11 cellular contexts compared by ENCODE assay signal in the genomic region with DNA sequence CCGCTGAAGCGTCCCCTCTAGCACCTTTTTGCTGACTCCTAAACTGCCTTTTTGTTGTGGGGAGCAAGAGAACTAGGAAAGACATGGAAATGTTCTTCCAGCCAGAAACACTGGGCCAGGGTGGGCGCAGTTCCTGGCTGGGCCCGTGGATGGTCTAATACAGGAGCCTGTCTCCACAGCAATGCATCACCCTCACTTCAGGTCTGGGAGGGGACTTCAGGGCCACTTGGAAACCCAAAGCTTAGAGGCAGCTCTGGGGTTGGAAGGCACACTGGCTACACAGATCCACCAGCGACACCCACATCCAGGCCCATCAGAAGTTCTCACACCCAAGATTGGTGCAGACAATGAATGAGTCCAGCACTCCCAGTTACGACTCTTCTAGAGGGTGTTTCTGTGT.
DNase-seq lines count a peak whose midpoint lies in the region; ATAC-seq and TF ChIP-seq lines count a peak whose summit lies in the region.
"Had no signal": no experiment of that assay in that cellular context is flagged by ENCODE, and none has a peak within 500 bp of the region (broad histone marks: within the 10 kb centered on the region; RNA-seq: fewer than 3 reads in every experiment).

No MANE protein-coding gene starts in this region.

- no peak overlapping the region for H2BK15ac ChIP-seq in H9 (ENCODE audit: low read depth, low read length)

- TF ChIP-seq CTCF in left ventricle myocardium inferior (IDR thresholded peaks at IDR 0.05; ENCODE audit: borderline replicate concordance): no peak
- no peak for TF ChIP-seq CTCF in dorsolateral prefrontal cortex (IDR thresholded peaks at IDR 0.05 in 54 of 56, conservative IDR thresholded peaks at IDR 0.05 in 2 of 56; ENCODE audit: low read depth in 1 of 56, partially characterized antibody in 56 of 56)
- TF ChIP-seq CTCF in neural crest cell (conservative IDR thresholded peaks at IDR 0.05): no peak
- TF ChIP-seq CTCF in H9 (conservative IDR thresholded peaks at IDR 0.05): no peak

- H3K36me3 Mint-ChIP-seq in neural crest cell (ENCODE audit: low read depth): peaks cover 4% of the 10 kb centered on the region
- H3K36me3 Mint-ChIP-seq in H9 (ENCODE audit: insufficient read depth in 1 of 3, low read depth in 3 of 3): peaks cover 0 to 22% (median 7%) of the 10 kb centered on the region in 3 experiments; a peak in 5 of 7 replicates

- H3K4me1 Mint-ChIP-seq in neural crest cell: peaks cover 29% of the 10 kb centered on the region
- H3K4me1 Mint-ChIP-seq in H9: peaks cover 5 to 10% of the 10 kb centered on the region in 2 experiments; a peak in 3 of 4 replicates

- WGBS in H9 (ENCODE audit: extremely low coverage, insufficient read length, low lambda C conversion rate): no CpG with 5 or more reads among the region's 6 CpGs

- no peak overlapping the region for H2BK120ac ChIP-seq in H9 (ENCODE audit: low read depth, low read length, poor library complexity, severe bottlenecking)

- H2BK5ac ChIP-seq in H9 (ENCODE audit: insufficient read length, low read length): no peak overlapping the region

- no peak overlapping the region for H3K56ac ChIP-seq in H9 (ENCODE audit: insufficient read length, low read depth, low read length)

- no peaks in the 10 kb centered on the region for H3K79me1 ChIP-seq in H9 (ENCODE audit: insufficient read depth, low read depth, low read length, poor library complexity, severe bottlenecking)

- H3K4ac ChIP-seq in H9 (ENCODE audit: low read depth, low read length): no peak overlapping the region

- H3K18ac ChIP-seq in H9 (ENCODE audit: insufficient read length, low read depth, low read length): no peak overlapping the region

- H3K4me3 Mint-ChIP-seq in neural crest cell (peak overlapping the region; percentile 5), H9 (no peak overlapping the region)

- H3K9me3 ChIP-seq in left ventricle myocardium inferior (replicated peaks) (no peaks in the 10 kb centered on the region), H9 (ENCODE audit: control insufficient read depth, low read depth, low read length) (no peaks in the 10 kb centered on the region)

- H2AK5ac ChIP-seq in H9 (ENCODE audit: insufficient read length, low read length): no peak overlapping the region

- H3K4me3 ChIP-seq in left ventricle myocardium inferior (no peak overlapping the region), dorsolateral prefrontal cortex (no peak overlapping the region)
- H3K4me3 ChIP-seq: cardiac muscle cell had no signal

- no peak overlapping the region for H2AFZ ChIP-seq in H9 (ENCODE audit: low read length)

- H2BK20ac ChIP-seq in H9 (ENCODE audit: low read depth, low read length, poor library complexity, severe bottlenecking): no peak overlapping the region

- H3K23ac ChIP-seq in H9 (ENCODE audit: insufficient read length, low read depth, low read length): no peak overlapping the region

- no peak overlapping the region for H4K5ac ChIP-seq in H9 (ENCODE audit: insufficient read length, low read depth, low read length)

- H3K79me2 ChIP-seq in H9 (ENCODE audit: insufficient read depth, low read length): no peaks in the 10 kb centered on the region

- peaks cover 100% of the 10 kb centered on the region for H3K4me1 ChIP-seq in left ventricle myocardium inferior
- H3K4me1 ChIP-seq in H9 (ENCODE audit: insufficient read depth, low read length): no peaks in the 10 kb centered on the region

- H3K36me3 ChIP-seq in left ventricle myocardium inferior: peaks cover 36% of the 10 kb centered on the region
- H3K36me3 ChIP-seq: cardiac muscle cell had no signal

- H3K27ac Mint-ChIP-seq in neural crest cell (ENCODE audit: unreplicated experiment): peak overlapping the region; percentile 89
- peak overlapping the region in 1 of 3 experiments; percentile 39; a peak in 1 of 7 replicates for H3K27ac Mint-ChIP-seq in H9

- intact Hi-C loops in left ventricle myocardium inferior (cut with micrococcal nuclease): no loop called here
- intact Hi-C loops in cardiac septum (cut with DNase I): loop anchor here (5.0 to 10.0 kb wide), 3 partner anchors 35 to 172 kb away; no protein-coding TSS in a partner anchor
- intact Hi-C loops in dorsolateral prefrontal cortex (cut with DNase I): no loop called here

- no peak for ATAC-seq in HG02852 (IDR thresholded peaks at IDR 0.05; ENCODE audit: unreplicated experiment)
- no peak for ATAC-seq in HG02970 (IDR thresholded peaks at IDR 0.05; ENCODE audit: low FRiP score, unreplicated experiment)

- no peak for DNase-seq in left ventricle myocardium inferior
- DNase-seq in cardiac septum (ENCODE audit: low spot score): no peak
- DNase-seq in dorsolateral prefrontal cortex: no peak
- no peak for DNase-seq in neural crest cell (ENCODE audit: low read depth, low spot score)
- no peak for DNase-seq in NCI-H187 (lab: John Stamatoyannopoulos, UW)
- DNase-seq in H9: no peak

- H4K91ac ChIP-seq in H9 (ENCODE audit: insufficient read length, low read depth, low read length): no peak overlapping the region

- H3K27me3 ChIP-seq in left ventricle myocardium inferior (ENCODE audit: low read depth) (no peaks in the 10 kb centered on the region), dorsolateral prefrontal cortex (no peaks in the 10 kb centered on the region), H9 (ENCODE audit: insufficient read depth, low read length) (no peaks in the 10 kb centered on the region)

- H3K23me2 ChIP-seq in H9 (ENCODE audit: insufficient read length, low read depth, low read length, poor library complexity, severe bottlenecking): no peaks in the 10 kb centered on the region

- no peak overlapping the region for H3K9ac ChIP-seq in H9 (ENCODE audit: extremely low read depth, insufficient read length, low read length)

- no peak overlapping the region for H3K4me2 ChIP-seq in H9 (ENCODE audit: insufficient read depth, insufficient read length, low read length)

- no peak overlapping the region for H2BK12ac ChIP-seq in H9 (ENCODE audit: insufficient read length, low read depth, low read length)

- H4K20me1 ChIP-seq in H9 (ENCODE audit: control insufficient read depth, insufficient read depth, insufficient read length): no peaks in the 10 kb centered on the region

- H3K27me3 Mint-ChIP-seq in neural crest cell (ENCODE audit: low read depth): peaks cover 6% of the 10 kb centered on the region
- H3K27me3 Mint-ChIP-seq in H9 (ENCODE audit: low read depth): no peaks in the 10 kb centered on the region

- H3K9me3 Mint-ChIP-seq in neural crest cell (no peaks in the 10 kb centered on the region), H9 (no peaks in the 10 kb centered on the region)

- no peak overlapping the region; the same call in 1 of the 2 replicates for H3K14ac ChIP-seq in H9 (ENCODE audit: insufficient read depth, low read length)

- no peak overlapping the region for H4K8ac ChIP-seq in H9 (replicated peaks; ENCODE audit: insufficient read length, low read depth, low read length)

- H3K27ac ChIP-seq in left ventricle myocardium inferior (replicated peaks) (peak overlapping the region; percentile 80), dorsolateral prefrontal cortex (peak overlapping the region in 44 of 59 donors; percentile 0 to 79 (median 52)), H9 (ENCODE audit: insufficient read length, low read depth, low read length) (no peak overlapping the region)
- H3K27ac ChIP-seq: C4-2B, cardiac muscle cell, VCaP had no signal

- H3T11ph ChIP-seq in H9 (ENCODE audit: low read length): no peak overlapping the region
